In the genomic region with DNA sequence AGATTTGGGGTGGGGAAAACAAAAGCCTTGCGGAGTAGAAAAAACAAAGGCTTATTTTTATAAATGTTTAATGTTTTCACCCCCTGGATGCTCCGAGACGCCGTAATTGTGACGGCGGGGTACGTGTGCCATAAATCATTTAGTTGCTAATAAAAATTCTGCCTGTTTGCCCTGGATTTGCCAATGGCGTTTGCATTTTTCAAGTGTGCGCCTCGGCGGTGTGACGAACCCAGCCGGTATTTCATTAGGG, we compare ENCODE assay signal across 8 cellular contexts. TPM values are rescaled to one million over a fixed set of nuclear protein-coding genes. Genes with fewer than 3 reads are reported as not detected.
DNase-seq lines count a peak whose midpoint lies in the region; ATAC-seq and TF ChIP-seq lines count a peak whose summit lies in the region.

No MANE protein-coding gene starts in this region.

- peaks cover 72% of the 10 kb centered on the region for H3K27me3 ChIP-seq in CD8-positive, alpha-beta memory T cell (ENCODE audit: insufficient read depth, low read length, poor library complexity, severe bottlenecking)
- peaks cover 89% of the 10 kb centered on the region for H3K27me3 ChIP-seq in effector memory CD4-positive, alpha-beta T cell (replicated peaks; ENCODE audit: control insufficient read depth, insufficient read depth, low read length, poor library complexity, severe bottlenecking)

- CTCF ChIA-PET in CD8-positive, alpha-beta memory T cell (lab: Charles Lee) = interaction anchor here (1.5 to 1.9 kb wide), 2 partner anchors 11 to 60 kb away, joined by 3 to 5 read pairs; no protein-coding TSS in a partner anchor

- in situ Hi-C loops in G401 (cut with HindIII; ENCODE audit: low sequenced_read_pairs) = no loop called here

- H3K4me1 Mint-ChIP-seq in CD8-positive, alpha-beta memory T cell = peaks cover 33 to 68% (median 49%) of the 10 kb centered on the region in 3 donors
- H3K4me1 Mint-ChIP-seq in neural crest cell = peaks cover 37% of the 10 kb centered on the region
- H3K4me1 Mint-ChIP-seq in activated T-helper 1 cell treated with anti-CD3 and anti-CD28 coated beads, Interleukin-12 subunit alpha, Interleukin-12 subunit beta, Interleukin-2, Interleukin-4 antibody, amounts not matched to agents 30 ng/mL and 10 ng/mL and 1 ng/mL, durations not matched to agents 14 hours and 24 hours and 36 hours (ENCODE audit: low read depth) = peaks cover 26% of the 10 kb centered on the region

- peaks cover 55% of the 10 kb centered on the region for H3K4me1 ChIP-seq in CD8-positive, alpha-beta memory T cell (ENCODE audit: insufficient read depth, low read length)
- peaks cover 79% of the 10 kb centered on the region for H3K4me1 ChIP-seq in effector memory CD4-positive, alpha-beta T cell (ENCODE audit: control insufficient read depth, insufficient read depth, low read length, poor library complexity, severe bottlenecking)

- H3K27ac ChIP-seq in CD8-positive, alpha-beta memory T cell (ENCODE audit: low read depth, low read length) = peak overlapping the region; percentile 85
- no peak overlapping the region for H3K27ac ChIP-seq in effector memory CD4-positive, alpha-beta T cell (ENCODE audit: insufficient read depth, low read length, poor library complexity, severe bottlenecking)

- TF ChIP-seq CTCF in neural crest cell (conservative IDR thresholded peaks at IDR 0.05) = no peak

- no peak for DNase-seq in CD8-positive, alpha-beta memory T cell
- DNase-seq in M059J (ENCODE audit: low read depth) (peak; percentile 76), neural crest cell (ENCODE audit: low read depth, low spot score) (no peak), OCI-M2 (lab: John Stamatoyannopoulos, UW; ENCODE audit: unreplicated experiment) (no peak), G401 (ENCODE audit: low spot score) (no peak)
- no peak for DNase-seq in effector memory CD4-positive, alpha-beta T cell
- no peak for DNase-seq in activated T-helper 1 cell treated with anti-CD3 and anti-CD28 coated beads, Interleukin-12 subunit alpha, Interleukin-12 subunit beta, Interleukin-2, Interleukin-4 antibody, amounts not matched to agents 30 ng/mL and 10 ng/mL and 1 ng/mL, durations not matched to agents 14 hours and 24 hours and 36 hours (ENCODE audit: low spot score)

- H3K36me3 Mint-ChIP-seq in CD8-positive, alpha-beta memory T cell = no peaks in the 10 kb centered on the region
- H3K36me3 Mint-ChIP-seq in neural crest cell (ENCODE audit: low read depth) = no peaks in the 10 kb centered on the region
- H3K36me3 Mint-ChIP-seq in activated T-helper 1 cell treated with anti-CD3 and anti-CD28 coated beads, Interleukin-12 subunit alpha, Interleukin-12 subunit beta, Interleukin-2, Interleukin-4 antibody, amounts not matched to agents 30 ng/mL and 10 ng/mL and 1 ng/mL, durations not matched to agents 14 hours and 24 hours and 36 hours (ENCODE audit: low read depth) = peaks cover 1% of the 10 kb centered on the region

- peak overlapping the region in 2 of 7 donors; percentile 78 to 89 for H3K4me3 Mint-ChIP-seq in CD8-positive, alpha-beta memory T cell
- H3K4me3 Mint-ChIP-seq in neural crest cell = peak overlapping the region; percentile 99
- no peak overlapping the region for H3K4me3 Mint-ChIP-seq in activated T-helper 1 cell treated with anti-CD3 and anti-CD28 coated beads, Interleukin-12 subunit alpha, Interleukin-12 subunit beta, Interleukin-2, Interleukin-4 antibody, amounts not matched to agents 30 ng/mL and 10 ng/mL and 1 ng/mL, durations not matched to agents 14 hours and 24 hours and 36 hours

- no peak for ATAC-seq in GM19455 (IDR thresholded peaks at IDR 0.05; ENCODE audit: unreplicated experiment)

- H3K36me3 ChIP-seq in CD8-positive, alpha-beta memory T cell (ENCODE audit: insufficient read depth, low read length) = no peaks in the 10 kb centered on the region
- H3K36me3 ChIP-seq in effector memory CD4-positive, alpha-beta T cell (ENCODE audit: control insufficient read depth, insufficient read depth, low read length) = no peaks in the 10 kb centered on the region

- H3K9me3 ChIP-seq in CD8-positive, alpha-beta memory T cell (ENCODE audit: low read length) = no peaks in the 10 kb centered on the region
- H3K9me3 ChIP-seq in effector memory CD4-positive, alpha-beta T cell (ENCODE audit: control insufficient read depth, low read length) = no peaks in the 10 kb centered on the region

- H3K27ac Mint-ChIP-seq in CD8-positive, alpha-beta memory T cell = peak overlapping the region in 2 of 8 donors; percentile 44 to 68
- H3K27ac Mint-ChIP-seq in neural crest cell (ENCODE audit: unreplicated experiment) = peak overlapping the region; percentile 99
- no peak overlapping the region for H3K27ac Mint-ChIP-seq in activated T-helper 1 cell treated with anti-CD3 and anti-CD28 coated beads, Interleukin-12 subunit alpha, Interleukin-12 subunit beta, Interleukin-2, Interleukin-4 antibody, amounts not matched to agents 30 ng/mL and 10 ng/mL and 1 ng/mL, durations not matched to agents 14 hours and 24 hours and 36 hours

- no peak overlapping the region for H3K4me3 ChIP-seq in CD8-positive, alpha-beta memory T cell (ENCODE audit: low read length)
- peak overlapping the region; percentile 3 for H3K4me3 ChIP-seq in effector memory CD4-positive, alpha-beta T cell (ENCODE audit: insufficient read depth, low read depth, low read length, poor library complexity, severe bottlenecking)

- H3K27me3 Mint-ChIP-seq in CD8-positive, alpha-beta memory T cell = peaks cover 59 to 64% of the 10 kb centered on the region in 2 donors
- peaks cover 28% of the 10 kb centered on the region for H3K27me3 Mint-ChIP-seq in neural crest cell (ENCODE audit: low read depth)
- peaks cover 56% of the 10 kb centered on the region for H3K27me3 Mint-ChIP-seq in activated T-helper 1 cell treated with anti-CD3 and anti-CD28 coated beads, Interleukin-12 subunit alpha, Interleukin-12 subunit beta, Interleukin-2, Interleukin-4 antibody, amounts not matched to agents 30 ng/mL and 10 ng/mL and 1 ng/mL, durations not matched to agents 14 hours and 24 hours and 36 hours (ENCODE audit: insufficient read depth)

- H3K9me3 Mint-ChIP-seq in CD8-positive, alpha-beta memory T cell = peaks cover 0 to 5% (median 0%) of the 10 kb centered on the region in 5 donors
- H3K9me3 Mint-ChIP-seq in neural crest cell = no peaks in the 10 kb centered on the region
- no peaks in the 10 kb centered on the region for H3K9me3 Mint-ChIP-seq in activated T-helper 1 cell treated with anti-CD3 and anti-CD28 coated beads, Interleukin-12 subunit alpha, Interleukin-12 subunit beta, Interleukin-2, Interleukin-4 antibody, amounts not matched to agents 30 ng/mL and 10 ng/mL and 1 ng/mL, durations not matched to agents 14 hours and 24 hours and 36 hours

- intact Hi-C loops in activated T-helper 1 cell treated with anti-CD3 and anti-CD28 coated beads, Interleukin-12 subunit alpha, Interleukin-12 subunit beta, Interleukin-2, Interleukin-4 antibody, amounts not matched to agents 30 ng/mL and 10 ng/mL and 1 ng/mL, durations not matched to agents 14 hours and 24 hours and 36 hours (cut with micrococcal nuclease) = no loop called here

- POLR2A ChIA-PET in CD8-positive, alpha-beta memory T cell (lab: Charles Lee) = no interaction called here

RNA-seq across cellular contexts. Expression of gene TNRC18, which starts 2.5 kb away (rescaled TPM):
- 10 to 100 TPM; 44.7 to 47.4 TPM for total RNA-seq in CD8-positive, alpha-beta memory T cell
- polyA plus RNA-seq in CD8-positive, alpha-beta memory T cell = 2.1 TPM
- 10.9 and 21.3 TPM in 2 replicates for total RNA-seq in M059J (2014; rRNA removed; shearing (Covaris generic))
- 68.0 and 69.8 TPM in 2 replicates for total RNA-seq in neural crest cell
- total RNA-seq in activated T-helper 1 cell treated with anti-CD3 and anti-CD28 coated beads, Interleukin-12 subunit alpha, Interleukin-12 subunit beta, Interleukin-2, Interleukin-4 antibody, amounts not matched to agents 30 ng/mL and 10 ng/mL and 1 ng/mL, durations not matched to agents 14 hours and 24 hours and 36 hours = 42.4 and 48.7 TPM in 2 replicates
- total RNA-seq in G401 (2014; rRNA removed; shearing (Covaris generic)) = 31.5 and 42.8 TPM in 2 replicates
